In the genomic region with DNA sequence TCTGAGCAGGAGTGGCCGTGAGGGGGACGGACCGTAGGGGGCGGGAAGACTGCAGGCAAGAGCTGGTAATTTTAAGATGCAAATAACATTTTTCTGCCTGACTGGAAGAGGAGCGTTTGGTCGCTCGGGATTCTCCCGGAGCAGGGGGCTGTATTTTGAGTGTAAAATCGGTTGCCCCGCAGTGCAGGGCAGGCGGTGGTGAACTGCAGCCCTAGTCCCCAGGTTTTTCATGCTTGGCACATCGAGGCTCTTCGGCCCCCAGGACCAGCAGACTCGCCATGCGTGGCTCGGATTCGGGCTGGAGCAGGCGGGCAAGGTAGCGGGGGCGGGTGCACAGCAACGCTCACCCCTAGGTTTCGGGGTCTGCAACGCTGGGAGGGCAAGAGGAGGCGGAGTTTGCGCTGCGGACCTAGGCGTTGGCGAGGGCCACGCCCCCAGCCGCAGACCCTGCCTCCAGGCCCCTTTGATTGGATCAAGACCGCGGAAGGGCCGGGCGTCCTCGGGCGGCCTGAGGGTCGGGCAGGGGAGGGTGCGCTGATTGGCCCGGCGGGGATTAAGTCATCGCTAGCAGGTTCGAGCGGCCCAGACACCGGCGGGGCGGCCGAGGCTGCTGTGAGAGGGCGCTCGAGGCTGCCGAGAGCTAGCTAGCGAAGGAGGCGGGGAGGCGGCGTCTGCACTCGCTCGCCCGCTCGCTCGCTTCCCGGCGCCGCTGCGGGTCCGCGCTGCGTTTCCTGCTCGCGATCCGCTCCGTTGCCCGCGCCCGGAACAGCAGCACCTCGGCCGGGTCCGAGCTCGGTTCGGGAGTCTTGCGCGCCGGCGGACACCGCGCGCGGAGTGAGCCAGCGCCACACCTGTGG, we compare ENCODE assay signal across 1 cellular context.
TF ChIP-seq lines count a peak whose summit lies in the region.

A gene with protein sequence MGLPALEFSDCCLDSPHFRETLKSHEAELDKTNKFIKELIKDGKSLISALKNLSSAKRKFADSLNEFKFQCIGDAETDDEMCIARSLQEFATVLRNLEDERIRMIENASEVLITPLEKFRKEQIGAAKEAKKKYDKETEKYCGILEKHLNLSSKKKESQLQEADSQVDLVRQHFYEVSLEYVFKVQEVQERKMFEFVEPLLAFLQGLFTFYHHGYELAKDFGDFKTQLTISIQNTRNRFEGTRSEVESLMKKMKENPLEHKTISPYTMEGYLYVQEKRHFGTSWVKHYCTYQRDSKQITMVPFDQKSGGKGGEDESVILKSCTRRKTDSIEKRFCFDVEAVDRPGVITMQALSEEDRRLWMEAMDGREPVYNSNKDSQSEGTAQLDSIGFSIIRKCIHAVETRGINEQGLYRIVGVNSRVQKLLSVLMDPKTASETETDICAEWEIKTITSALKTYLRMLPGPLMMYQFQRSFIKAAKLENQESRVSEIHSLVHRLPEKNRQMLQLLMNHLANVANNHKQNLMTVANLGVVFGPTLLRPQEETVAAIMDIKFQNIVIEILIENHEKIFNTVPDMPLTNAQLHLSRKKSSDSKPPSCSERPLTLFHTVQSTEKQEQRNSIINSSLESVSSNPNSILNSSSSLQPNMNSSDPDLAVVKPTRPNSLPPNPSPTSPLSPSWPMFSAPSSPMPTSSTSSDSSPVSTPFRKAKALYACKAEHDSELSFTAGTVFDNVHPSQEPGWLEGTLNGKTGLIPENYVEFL (plus strand): TSS at position 585 of the 857 bp plus-strand sequence. CDS start 385 bp downstream, outside the sequence.

TF ChIP-seq in HEK293, 187 proteins besides CTCF, POLR2A, EP300 and RAD21 (continued from another document):
- TF ChIP-seq ZNF768 (tag by site-specific recombination; IDR thresholded peaks at IDR 0.05): no peak
- no peak for TF ChIP-seq ZNF223 (tag by site-specific recombination; IDR thresholded peaks at IDR 0.05)
- no peak for TF ChIP-seq ZNF621 (tag by site-specific recombination; IDR thresholded peaks at IDR 0.05)
- TF ChIP-seq, protein P1, sequence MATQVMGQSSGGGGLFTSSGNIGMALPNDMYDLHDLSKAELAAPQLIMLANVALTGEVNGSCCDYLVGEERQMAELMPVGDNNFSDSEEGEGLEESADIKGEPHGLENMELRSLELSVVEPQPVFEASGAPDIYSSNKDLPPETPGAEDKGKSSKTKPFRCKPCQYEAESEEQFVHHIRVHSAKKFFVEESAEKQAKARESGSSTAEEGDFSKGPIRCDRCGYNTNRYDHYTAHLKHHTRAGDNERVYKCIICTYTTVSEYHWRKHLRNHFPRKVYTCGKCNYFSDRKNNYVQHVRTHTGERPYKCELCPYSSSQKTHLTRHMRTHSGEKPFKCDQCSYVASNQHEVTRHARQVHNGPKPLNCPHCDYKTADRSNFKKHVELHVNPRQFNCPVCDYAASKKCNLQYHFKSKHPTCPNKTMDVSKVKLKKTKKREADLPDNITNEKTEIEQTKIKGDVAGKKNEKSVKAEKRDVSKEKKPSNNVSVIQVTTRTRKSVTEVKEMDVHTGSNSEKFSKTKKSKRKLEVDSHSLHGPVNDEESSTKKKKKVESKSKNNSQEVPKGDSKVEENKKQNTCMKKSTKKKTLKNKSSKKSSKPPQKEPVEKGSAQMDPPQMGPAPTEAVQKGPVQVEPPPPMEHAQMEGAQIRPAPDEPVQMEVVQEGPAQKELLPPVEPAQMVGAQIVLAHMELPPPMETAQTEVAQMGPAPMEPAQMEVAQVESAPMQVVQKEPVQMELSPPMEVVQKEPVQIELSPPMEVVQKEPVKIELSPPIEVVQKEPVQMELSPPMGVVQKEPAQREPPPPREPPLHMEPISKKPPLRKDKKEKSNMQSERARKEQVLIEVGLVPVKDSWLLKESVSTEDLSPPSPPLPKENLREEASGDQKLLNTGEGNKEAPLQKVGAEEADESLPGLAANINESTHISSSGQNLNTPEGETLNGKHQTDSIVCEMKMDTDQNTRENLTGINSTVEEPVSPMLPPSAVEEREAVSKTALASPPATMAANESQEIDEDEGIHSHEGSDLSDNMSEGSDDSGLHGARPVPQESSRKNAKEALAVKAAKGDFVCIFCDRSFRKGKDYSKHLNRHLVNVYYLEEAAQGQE (tag by site-specific recombination; IDR thresholded peaks at IDR 0.05): no peak
- no peak for TF ChIP-seq ZNF16 (tag by site-specific recombination; IDR thresholded peaks at IDR 0.05; ENCODE audit: low read depth)
- peak; percentile 85 for TF ChIP-seq SP3 (tag by site-specific recombination; IDR thresholded peaks at IDR 0.05)
- TF ChIP-seq KLF8 (tag by site-specific recombination; IDR thresholded peaks at IDR 0.05): peak; percentile 75
- no peak for TF ChIP-seq ZNF19 (tag by site-specific recombination; IDR thresholded peaks at IDR 0.05; ENCODE audit: low read depth)
- no peak for TF ChIP-seq ZNF544 (tag by site-specific recombination; IDR thresholded peaks at IDR 0.05)
- no peak for TF ChIP-seq ZNF121 (tag by site-specific recombination; IDR thresholded peaks at IDR 0.05)
- peak; percentile 79 for TF ChIP-seq ZSCAN30 (tag by site-specific recombination; IDR thresholded peaks at IDR 0.05)
- TF ChIP-seq ZNF239 (tag by site-specific recombination; IDR thresholded peaks at IDR 0.05): no peak
- TF ChIP-seq, protein P2, sequence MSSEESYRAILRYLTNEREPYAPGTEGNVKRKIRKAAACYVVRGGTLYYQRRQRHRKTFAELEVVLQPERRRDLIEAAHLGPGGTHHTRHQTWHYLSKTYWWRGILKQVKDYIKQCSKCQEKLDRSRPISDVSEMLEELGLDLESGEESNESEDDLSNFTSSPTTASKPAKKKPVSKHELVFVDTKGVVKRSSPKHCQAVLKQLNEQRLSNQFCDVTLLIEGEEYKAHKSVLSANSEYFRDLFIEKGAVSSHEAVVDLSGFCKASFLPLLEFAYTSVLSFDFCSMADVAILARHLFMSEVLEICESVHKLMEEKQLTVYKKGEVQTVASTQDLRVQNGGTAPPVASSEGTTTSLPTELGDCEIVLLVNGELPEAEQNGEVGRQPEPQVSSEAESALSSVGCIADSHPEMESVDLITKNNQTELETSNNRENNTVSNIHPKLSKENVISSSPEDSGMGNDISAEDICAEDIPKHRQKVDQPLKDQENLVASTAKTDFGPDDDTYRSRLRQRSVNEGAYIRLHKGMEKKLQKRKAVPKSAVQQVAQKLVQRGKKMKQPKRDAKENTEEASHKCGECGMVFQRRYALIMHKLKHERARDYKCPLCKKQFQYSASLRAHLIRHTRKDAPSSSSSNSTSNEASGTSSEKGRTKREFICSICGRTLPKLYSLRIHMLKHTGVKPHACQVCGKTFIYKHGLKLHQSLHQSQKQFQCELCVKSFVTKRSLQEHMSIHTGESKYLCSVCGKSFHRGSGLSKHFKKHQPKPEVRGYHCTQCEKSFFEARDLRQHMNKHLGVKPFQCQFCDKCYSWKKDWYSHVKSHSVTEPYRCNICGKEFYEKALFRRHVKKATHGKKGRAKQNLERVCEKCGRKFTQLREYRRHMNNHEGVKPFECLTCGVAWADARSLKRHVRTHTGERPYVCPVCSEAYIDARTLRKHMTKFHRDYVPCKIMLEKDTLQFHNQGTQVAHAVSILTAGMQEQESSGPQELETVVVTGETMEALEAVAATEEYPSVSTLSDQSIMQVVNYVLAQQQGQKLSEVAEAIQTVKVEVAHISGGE (tag by site-specific recombination; conservative IDR thresholded peaks at IDR 0.05; ENCODE audit: low read depth): no peak; the same call in 1 of the 2 replicates
- TF ChIP-seq GLIS2 (tag by site-specific recombination; IDR thresholded peaks at IDR 0.05): peak; percentile 80
- TF ChIP-seq ZNF830 (tag by site-specific recombination; IDR thresholded peaks at IDR 0.05; ENCODE audit: low read depth): no peak
- peak; percentile 94 for TF ChIP-seq ZXDB (tag by site-specific recombination; IDR thresholded peaks at IDR 0.05)
- no peak for TF ChIP-seq WT1 (tag by site-specific recombination; IDR thresholded peaks at IDR 0.05)
- peak; percentile 93 for TF ChIP-seq ZBTB20 (tag by site-specific recombination; IDR thresholded peaks at IDR 0.05)
- no peak for TF ChIP-seq ZNF626 (tag by site-specific recombination; IDR thresholded peaks at IDR 0.05)
- no peak for TF ChIP-seq ZNF549 (tag by site-specific recombination; IDR thresholded peaks at IDR 0.05)
- no peak for TF ChIP-seq ZNF266 (tag by site-specific recombination; IDR thresholded peaks at IDR 0.05; ENCODE audit: low read depth)
- TF ChIP-seq, protein P3, sequence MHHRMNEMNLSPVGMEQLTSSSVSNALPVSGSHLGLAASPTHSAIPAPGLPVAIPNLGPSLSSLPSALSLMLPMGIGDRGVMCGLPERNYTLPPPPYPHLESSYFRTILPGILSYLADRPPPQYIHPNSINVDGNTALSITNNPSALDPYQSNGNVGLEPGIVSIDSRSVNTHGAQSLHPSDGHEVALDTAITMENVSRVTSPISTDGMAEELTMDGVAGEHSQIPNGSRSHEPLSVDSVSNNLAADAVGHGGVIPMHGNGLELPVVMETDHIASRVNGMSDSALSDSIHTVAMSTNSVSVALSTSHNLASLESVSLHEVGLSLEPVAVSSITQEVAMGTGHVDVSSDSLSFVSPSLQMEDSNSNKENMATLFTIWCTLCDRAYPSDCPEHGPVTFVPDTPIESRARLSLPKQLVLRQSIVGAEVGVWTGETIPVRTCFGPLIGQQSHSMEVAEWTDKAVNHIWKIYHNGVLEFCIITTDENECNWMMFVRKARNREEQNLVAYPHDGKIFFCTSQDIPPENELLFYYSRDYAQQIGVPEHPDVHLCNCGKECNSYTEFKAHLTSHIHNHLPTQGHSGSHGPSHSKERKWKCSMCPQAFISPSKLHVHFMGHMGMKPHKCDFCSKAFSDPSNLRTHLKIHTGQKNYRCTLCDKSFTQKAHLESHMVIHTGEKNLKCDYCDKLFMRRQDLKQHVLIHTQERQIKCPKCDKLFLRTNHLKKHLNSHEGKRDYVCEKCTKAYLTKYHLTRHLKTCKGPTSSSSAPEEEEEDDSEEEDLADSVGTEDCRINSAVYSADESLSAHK (tag by site-specific recombination; IDR thresholded peaks at IDR 0.05): no peak
- no peak for TF ChIP-seq ZNF623 (tag by site-specific recombination; IDR thresholded peaks at IDR 0.05)
- no peak for TF ChIP-seq MEIS1 (CRISPR knock-in tag; IDR thresholded peaks at IDR 0.05; ENCODE audit: borderline replicate concordance)
- TF ChIP-seq ZNF292 (tag by site-specific recombination; IDR thresholded peaks at IDR 0.05; ENCODE audit: borderline replicate concordance, low read depth): no peak
- peak; percentile 83 for TF ChIP-seq ZFHX2 (tag by site-specific recombination; conservative IDR thresholded peaks at IDR 0.05)
- no peak for TF ChIP-seq ZNF221 (tag by site-specific recombination; IDR thresholded peaks at IDR 0.05; ENCODE audit: borderline replicate concordance)
- TF ChIP-seq ZNF76 (tag by site-specific recombination; IDR thresholded peaks at IDR 0.05; ENCODE audit: borderline replicate concordance, low read depth): 0 out of 2 replicates have a peak, but pooled peaks have one; percentile 23
- TF ChIP-seq ZNF324 (tag by site-specific recombination; IDR thresholded peaks at IDR 0.05): no peak
- TF ChIP-seq, protein P4, sequence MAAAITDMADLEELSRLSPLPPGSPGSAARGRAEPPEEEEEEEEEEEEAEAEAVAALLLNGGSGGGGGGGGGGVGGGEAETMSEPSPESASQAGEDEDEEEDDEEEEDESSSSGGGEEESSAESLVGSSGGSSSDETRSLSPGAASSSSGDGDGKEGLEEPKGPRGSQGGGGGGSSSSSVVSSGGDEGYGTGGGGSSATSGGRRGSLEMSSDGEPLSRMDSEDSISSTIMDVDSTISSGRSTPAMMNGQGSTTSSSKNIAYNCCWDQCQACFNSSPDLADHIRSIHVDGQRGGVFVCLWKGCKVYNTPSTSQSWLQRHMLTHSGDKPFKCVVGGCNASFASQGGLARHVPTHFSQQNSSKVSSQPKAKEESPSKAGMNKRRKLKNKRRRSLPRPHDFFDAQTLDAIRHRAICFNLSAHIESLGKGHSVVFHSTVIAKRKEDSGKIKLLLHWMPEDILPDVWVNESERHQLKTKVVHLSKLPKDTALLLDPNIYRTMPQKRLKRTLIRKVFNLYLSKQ (tag by site-specific recombination; IDR thresholded peaks at IDR 0.05; ENCODE audit: borderline replicate concordance): no peak
- TF ChIP-seq SCRT2 (tag by site-specific recombination; IDR thresholded peaks at IDR 0.05): peak; percentile 92
- TF ChIP-seq, protein P5, sequence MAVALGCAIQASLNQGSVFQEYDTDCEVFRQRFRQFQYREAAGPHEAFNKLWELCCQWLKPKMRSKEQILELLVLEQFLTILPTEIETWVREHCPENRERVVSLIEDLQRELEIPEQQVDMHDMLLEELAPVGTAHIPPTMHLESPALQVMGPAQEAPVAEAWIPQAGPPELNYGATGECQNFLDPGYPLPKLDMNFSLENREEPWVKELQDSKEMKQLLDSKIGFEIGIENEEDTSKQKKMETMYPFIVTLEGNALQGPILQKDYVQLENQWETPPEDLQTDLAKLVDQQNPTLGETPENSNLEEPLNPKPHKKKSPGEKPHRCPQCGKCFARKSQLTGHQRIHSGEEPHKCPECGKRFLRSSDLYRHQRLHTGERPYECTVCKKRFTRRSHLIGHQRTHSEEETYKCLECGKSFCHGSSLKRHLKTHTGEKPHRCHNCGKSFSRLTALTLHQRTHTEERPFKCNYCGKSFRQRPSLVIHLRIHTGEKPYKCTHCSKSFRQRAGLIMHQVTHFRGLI (tag by site-specific recombination; IDR thresholded peaks at IDR 0.05): no peak
- TF ChIP-seq ZIC2 (tag by site-specific recombination; IDR thresholded peaks at IDR 0.05): 0 out of 2 replicates have a peak, but pooled peaks have one; percentile 7
